Comparison of ENCODE assay signal across 1 cellular context in genomic region chr22:18044548-18045271, GRCh38.
TF ChIP-seq lines count a peak whose summit lies in the region.

No MANE protein-coding gene starts in this region.

TF ChIP-seq in HepG2, 621 proteins besides CTCF, POLR2A, EP300 and RAD21 (continued from another document and continues in another):
- TF ChIP-seq MLX (CRISPR knock-in tag; IDR thresholded peaks at IDR 0.05) = peak; percentile 9; the same call in 1 of the 2 replicates
- TF ChIP-seq HOXA5 (CRISPR knock-in tag; IDR thresholded peaks at IDR 0.05) = no peak
- 0 out of 2 replicates have a peak, but pooled peaks have one; percentile 24 for TF ChIP-seq ZFY (CRISPR knock-in tag; IDR thresholded peaks at IDR 0.05)
- TF ChIP-seq, protein P1, sequence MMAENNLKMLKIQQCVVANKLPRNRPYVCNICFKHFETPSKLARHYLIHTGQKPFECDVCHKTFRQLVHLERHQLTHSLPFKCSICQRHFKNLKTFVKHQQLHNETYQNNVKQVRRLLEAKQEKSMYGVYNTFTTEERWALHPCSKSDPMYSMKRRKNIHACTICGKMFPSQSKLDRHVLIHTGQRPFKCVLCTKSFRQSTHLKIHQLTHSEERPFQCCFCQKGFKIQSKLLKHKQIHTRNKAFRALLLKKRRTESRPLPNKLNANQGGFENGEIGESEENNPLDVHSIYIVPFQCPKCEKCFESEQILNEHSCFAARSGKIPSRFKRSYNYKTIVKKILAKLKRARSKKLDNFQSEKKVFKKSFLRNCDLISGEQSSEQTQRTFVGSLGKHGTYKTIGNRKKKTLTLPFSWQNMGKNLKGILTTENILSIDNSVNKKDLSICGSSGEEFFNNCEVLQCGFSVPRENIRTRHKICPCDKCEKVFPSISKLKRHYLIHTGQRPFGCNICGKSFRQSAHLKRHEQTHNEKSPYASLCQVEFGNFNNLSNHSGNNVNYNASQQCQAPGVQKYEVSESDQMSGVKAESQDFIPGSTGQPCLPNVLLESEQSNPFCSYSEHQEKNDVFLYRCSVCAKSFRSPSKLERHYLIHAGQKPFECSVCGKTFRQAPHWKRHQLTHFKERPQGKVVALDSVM (CRISPR knock-in tag; IDR thresholded peaks at IDR 0.05) = peak; percentile 26; the same call in 1 of the 2 replicates
- no peak for TF ChIP-seq EHMT2 (IDR thresholded peaks at IDR 0.05; ENCODE audit: borderline replicate concordance, low read depth, low read length)
- TF ChIP-seq KDM1A (CRISPR knock-in tag; IDR thresholded peaks at IDR 0.05) = peak; percentile 72; the same call in 1 of the 2 replicates
- TF ChIP-seq NKX3-1 (CRISPR knock-in tag; IDR thresholded peaks at IDR 0.05) = no peak
- peak; percentile 80 for TF ChIP-seq ZNF205 (CRISPR knock-in tag; IDR thresholded peaks at IDR 0.05)
- TF ChIP-seq TP53 (CRISPR knock-in tag; conservative IDR thresholded peaks at IDR 0.05) = no peak
- peak; percentile 84 for TF ChIP-seq RCOR2 (CRISPR knock-in tag; IDR thresholded peaks at IDR 0.05)
- TF ChIP-seq ZFP41 (CRISPR knock-in tag; IDR thresholded peaks at IDR 0.05; ENCODE audit: borderline replicate concordance) = no peak
- peak; percentile 54 for TF ChIP-seq TEAD3 (CRISPR knock-in tag; optimal IDR thresholded peaks at IDR 0.05; ENCODE audit: borderline replicate concordance)
- no peak for TF ChIP-seq ZNF839 (CRISPR knock-in tag; IDR thresholded peaks at IDR 0.05; ENCODE audit: borderline replicate concordance)
- TF ChIP-seq MAX (IDR thresholded peaks at IDR 0.05) = peak; percentile 37; the same call in 1 of the 2 replicates
- no peak for TF ChIP-seq SAFB2 (CRISPR knock-in tag; IDR thresholded peaks at IDR 0.05; ENCODE audit: borderline replicate concordance, low read depth)
- TF ChIP-seq ZNF605 (CRISPR knock-in tag; IDR thresholded peaks at IDR 0.05) = no peak
- TF ChIP-seq HIC2 (CRISPR knock-in tag; IDR thresholded peaks at IDR 0.05; ENCODE audit: low read depth) = peak; percentile 67; the same call in 1 of the 2 replicates
- peak; percentile 62; the same call in 1 of the 2 replicates for TF ChIP-seq NFIC (IDR thresholded peaks at IDR 0.05; ENCODE audit: low read length)
- TF ChIP-seq HNF1A (IDR thresholded peaks at IDR 0.05; ENCODE audit: low read depth) = no peak
- 0 out of 2 replicates have a peak, but pooled peaks have one; percentile 28 for TF ChIP-seq HNF1A (CRISPR knock-in tag; IDR thresholded peaks at IDR 0.05; ENCODE audit: borderline replicate concordance)
- peak; percentile 53; the same call in 1 of the 2 replicates for TF ChIP-seq ZBTB26 (CRISPR knock-in tag; IDR thresholded peaks at IDR 0.05; ENCODE audit: borderline replicate concordance)
- 0 out of 2 replicates have a peak, but pooled peaks have one; percentile 56 for TF ChIP-seq ZNF20 (CRISPR knock-in tag; IDR thresholded peaks at IDR 0.05)
- TF ChIP-seq, protein P2, sequence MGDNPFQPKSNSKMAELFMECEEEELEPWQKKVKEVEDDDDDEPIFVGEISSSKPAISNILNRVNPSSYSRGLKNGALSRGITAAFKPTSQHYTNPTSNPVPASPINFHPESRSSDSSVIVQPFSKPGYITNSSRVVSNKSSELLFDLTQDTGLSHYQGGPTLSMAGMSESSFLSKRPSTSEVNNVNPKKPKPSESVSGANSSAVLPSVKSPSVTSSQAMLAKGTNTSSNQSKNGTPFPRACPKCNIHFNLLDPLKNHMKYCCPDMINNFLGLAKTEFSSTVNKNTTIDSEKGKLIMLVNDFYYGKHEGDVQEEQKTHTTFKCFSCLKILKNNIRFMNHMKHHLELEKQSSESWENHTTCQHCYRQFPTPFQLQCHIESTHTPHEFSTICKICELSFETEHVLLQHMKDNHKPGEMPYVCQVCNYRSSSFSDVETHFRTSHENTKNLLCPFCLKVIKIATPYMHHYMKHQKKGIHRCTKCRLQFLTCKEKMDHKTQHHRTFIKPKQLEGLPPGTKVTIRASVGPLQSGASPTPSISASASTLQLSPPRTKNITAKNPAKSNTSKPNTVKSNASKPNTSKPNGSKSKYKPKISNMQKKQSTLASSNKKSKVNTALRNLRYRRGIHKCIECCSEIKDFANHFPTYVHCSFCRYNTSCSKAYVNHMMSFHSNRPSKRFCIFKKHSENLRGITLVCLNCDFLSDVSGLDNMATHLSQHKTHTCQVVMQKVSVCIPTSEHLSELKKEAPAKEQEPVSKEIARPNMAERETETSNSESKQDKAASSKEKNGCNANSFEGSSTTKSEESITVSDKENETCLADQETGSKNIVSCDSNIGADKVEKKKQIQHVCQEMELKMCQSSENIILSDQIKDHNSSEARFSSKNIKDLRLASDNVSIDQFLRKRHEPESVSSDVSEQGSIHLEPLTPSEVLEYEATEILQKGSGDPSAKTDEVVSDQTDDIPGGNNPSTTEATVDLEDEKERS (CRISPR knock-in tag; IDR thresholded peaks at IDR 0.05) = 0 out of 2 replicates have a peak, but pooled peaks have one; percentile 11
- TF ChIP-seq TBX2 (CRISPR knock-in tag; IDR thresholded peaks at IDR 0.05; ENCODE audit: borderline replicate concordance) = peak; percentile 63; the same call in 1 of the 2 replicates
- TF ChIP-seq, protein P3, sequence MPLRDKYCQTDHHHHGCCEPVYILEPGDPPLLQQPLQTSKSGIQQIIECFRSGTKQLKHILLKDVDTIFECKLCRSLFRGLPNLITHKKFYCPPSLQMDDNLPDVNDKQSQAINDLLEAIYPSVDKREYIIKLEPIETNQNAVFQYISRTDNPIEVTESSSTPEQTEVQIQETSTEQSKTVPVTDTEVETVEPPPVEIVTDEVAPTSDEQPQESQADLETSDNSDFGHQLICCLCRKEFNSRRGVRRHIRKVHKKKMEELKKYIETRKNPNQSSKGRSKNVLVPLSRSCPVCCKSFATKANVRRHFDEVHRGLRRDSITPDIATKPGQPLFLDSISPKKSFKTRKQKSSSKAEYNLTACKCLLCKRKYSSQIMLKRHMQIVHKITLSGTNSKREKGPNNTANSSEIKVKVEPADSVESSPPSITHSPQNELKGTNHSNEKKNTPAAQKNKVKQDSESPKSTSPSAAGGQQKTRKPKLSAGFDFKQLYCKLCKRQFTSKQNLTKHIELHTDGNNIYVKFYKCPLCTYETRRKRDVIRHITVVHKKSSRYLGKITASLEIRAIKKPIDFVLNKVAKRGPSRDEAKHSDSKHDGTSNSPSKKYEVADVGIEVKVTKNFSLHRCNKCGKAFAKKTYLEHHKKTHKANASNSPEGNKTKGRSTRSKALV (CRISPR knock-in tag; IDR thresholded peaks at IDR 0.05) = no peak
- no peak for TF ChIP-seq CBX1 (IDR thresholded peaks at IDR 0.05; ENCODE audit: low read depth)
- 0 out of 2 replicates have a peak, but pooled peaks have one; percentile 30 for TF ChIP-seq ZNF747 (CRISPR knock-in tag; IDR thresholded peaks at IDR 0.05; ENCODE audit: borderline replicate concordance)
- no peak for TF ChIP-seq NCOA5 (CRISPR knock-in tag; IDR thresholded peaks at IDR 0.05)
- peak; percentile 62; the same call in 1 of the 2 replicates for TF ChIP-seq HOXA3 (CRISPR knock-in tag; IDR thresholded peaks at IDR 0.05)
- no peak for TF ChIP-seq TBL1XR1 (IDR thresholded peaks at IDR 0.05; ENCODE audit: borderline replicate concordance, low read length, partially characterized antibody)
- no peak for TF ChIP-seq ATF7-NPFF (CRISPR knock-in tag; IDR thresholded peaks at IDR 0.05; ENCODE audit: low read depth)
- peak; percentile 37; the same call in 1 of the 2 replicates for TF ChIP-seq YEATS2 (CRISPR knock-in tag; IDR thresholded peaks at IDR 0.05; ENCODE audit: borderline replicate concordance)
- TF ChIP-seq, protein P4, sequence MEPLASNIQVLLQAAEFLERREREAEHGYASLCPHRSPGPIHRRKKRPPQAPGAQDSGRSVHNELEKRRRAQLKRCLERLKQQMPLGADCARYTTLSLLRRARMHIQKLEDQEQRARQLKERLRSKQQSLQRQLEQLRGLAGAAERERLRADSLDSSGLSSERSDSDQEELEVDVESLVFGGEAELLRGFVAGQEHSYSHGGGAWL (CRISPR knock-in tag; IDR thresholded peaks at IDR 0.05) = no peak
- TF ChIP-seq, protein P5, sequence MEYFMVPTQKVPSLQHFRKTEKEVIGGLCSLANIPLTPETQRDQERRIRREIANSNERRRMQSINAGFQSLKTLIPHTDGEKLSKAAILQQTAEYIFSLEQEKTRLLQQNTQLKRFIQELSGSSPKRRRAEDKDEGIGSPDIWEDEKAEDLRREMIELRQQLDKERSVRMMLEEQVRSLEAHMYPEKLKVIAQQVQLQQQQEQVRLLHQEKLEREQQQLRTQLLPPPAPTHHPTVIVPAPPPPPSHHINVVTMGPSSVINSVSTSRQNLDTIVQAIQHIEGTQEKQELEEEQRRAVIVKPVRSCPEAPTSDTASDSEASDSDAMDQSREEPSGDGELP (IDR thresholded peaks at IDR 0.05; ENCODE audit: borderline replicate concordance, low read depth) = peak; percentile 96
- no peak for TF ChIP-seq MED8 (CRISPR knock-in tag; IDR thresholded peaks at IDR 0.05; ENCODE audit: insufficient replicate concordance)
- no peak for TF ChIP-seq RELA (CRISPR knock-in tag; IDR thresholded peaks at IDR 0.05)
- TF ChIP-seq SMYD3 (CRISPR knock-in tag; IDR thresholded peaks at IDR 0.05) = 0 out of 2 replicates have a peak, but pooled peaks have one; percentile 32
- 0 out of 2 replicates have a peak, but pooled peaks have one; percentile 8 for TF ChIP-seq ARNT2 (CRISPR knock-in tag; IDR thresholded peaks at IDR 0.05; ENCODE audit: low read depth)
- peak; percentile 67; the same call in 1 of the 2 replicates for TF ChIP-seq ARID2 (CRISPR knock-in tag; IDR thresholded peaks at IDR 0.05; ENCODE audit: borderline replicate concordance)
- TF ChIP-seq SRSF4 (IDR thresholded peaks at IDR 0.05; ENCODE audit: low read depth, low read length, poor library complexity, severe bottlenecking) = no peak
- no peak for TF ChIP-seq ZBTB3 (CRISPR knock-in tag; IDR thresholded peaks at IDR 0.05; ENCODE audit: borderline replicate concordance, low read depth)
- TF ChIP-seq XRCC5 (optimal IDR thresholded peaks at IDR 0.05; ENCODE audit: low read length) = peak; percentile 44
- TF ChIP-seq ZMYM2 (CRISPR knock-in tag; IDR thresholded peaks at IDR 0.05) = no peak
- TF ChIP-seq ZNF510 (CRISPR knock-in tag; IDR thresholded peaks at IDR 0.05; ENCODE audit: low read depth) = no peak
- TF ChIP-seq, protein P6, sequence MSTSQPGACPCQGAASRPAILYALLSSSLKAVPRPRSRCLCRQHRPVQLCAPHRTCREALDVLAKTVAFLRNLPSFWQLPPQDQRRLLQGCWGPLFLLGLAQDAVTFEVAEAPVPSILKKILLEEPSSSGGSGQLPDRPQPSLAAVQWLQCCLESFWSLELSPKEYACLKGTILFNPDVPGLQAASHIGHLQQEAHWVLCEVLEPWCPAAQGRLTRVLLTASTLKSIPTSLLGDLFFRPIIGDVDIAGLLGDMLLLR (CRISPR knock-in tag; IDR thresholded peaks at IDR 0.05) = no peak
- no peak for TF ChIP-seq ZZZ3 (CRISPR knock-in tag; IDR thresholded peaks at IDR 0.05; ENCODE audit: borderline replicate concordance)
- peak; percentile 57; the same call in 1 of the 2 replicates for TF ChIP-seq ZNF337 (CRISPR knock-in tag; IDR thresholded peaks at IDR 0.05; ENCODE audit: borderline replicate concordance, low read depth)
- TF ChIP-seq CBFB (CRISPR knock-in tag; IDR thresholded peaks at IDR 0.05) = no peak
